ENCODE assay signal across 12 cellular contexts in the genomic region with DNA sequence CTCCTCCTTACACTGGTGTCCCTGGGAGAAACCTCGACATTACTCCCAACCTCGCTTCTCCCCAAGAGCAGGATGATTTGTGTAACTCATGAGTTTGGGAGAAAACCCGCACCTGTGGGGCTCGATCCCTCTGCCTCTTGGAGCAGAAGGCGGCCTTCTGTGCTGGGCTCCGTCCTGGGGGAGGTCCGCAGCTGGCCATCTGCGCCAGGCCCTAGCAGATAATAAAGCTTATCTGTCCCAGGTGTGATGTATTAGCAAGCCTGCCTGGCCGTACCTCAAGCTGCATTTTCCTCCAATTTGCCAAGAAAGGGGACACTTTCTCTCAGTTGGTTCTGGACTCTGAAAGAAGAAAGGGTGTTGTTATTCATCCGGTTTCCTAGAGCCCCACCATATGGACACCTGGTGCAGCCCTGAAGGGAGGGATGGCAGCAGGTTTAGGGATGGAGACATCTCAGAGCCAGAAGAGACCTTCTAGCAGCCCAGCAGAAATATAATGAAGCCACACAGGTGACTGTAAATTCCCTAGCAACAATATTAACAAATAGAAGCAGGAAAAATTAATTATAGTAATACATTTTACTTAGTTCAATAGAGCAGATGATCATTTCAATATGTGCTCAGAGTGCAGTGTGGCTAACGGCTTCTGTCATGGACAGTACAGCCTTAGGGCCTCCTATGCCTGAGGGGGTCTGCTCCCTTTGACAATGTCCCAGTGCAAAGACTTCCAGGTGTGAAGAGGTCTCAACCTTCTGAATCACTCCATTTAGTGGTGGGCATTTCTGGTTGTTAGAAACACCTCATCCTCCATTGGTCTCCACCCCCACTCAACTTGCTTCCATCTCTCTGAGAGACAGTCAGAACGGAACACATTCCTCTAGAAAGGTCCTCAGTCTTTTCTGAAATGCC.
DNase-seq lines count a peak whose midpoint lies in the region; ATAC-seq and TF ChIP-seq lines count a peak whose summit lies in the region.
"Had no signal": no experiment of that assay in that cellular context is flagged by ENCODE, and none has a peak within 500 bp of the region (broad histone marks: within the 10 kb centered on the region; RNA-seq: fewer than 3 reads in every experiment).

No MANE protein-coding gene starts in this region.

- H3K4me3 ChIP-seq in stomach, result no peak overlapping the region
- H3K4me3 ChIP-seq: cardiac muscle cell had no signal

- TF ChIP-seq EP300 in stomach (IDR thresholded peaks at IDR 0.05), result no peak

- no peaks in the 10 kb centered on the region for H3K27me3 ChIP-seq in stomach
- H3K27me3 ChIP-seq: cardiac muscle cell had no signal

- TF ChIP-seq POLR2A in stomach (IDR thresholded peaks at IDR 0.05), result no peak

- DNase-seq in cardiac septum (ENCODE audit: low spot score) (peak; percentile 53), left ventricle myocardium superior (no peak), islet precursor cell (peak; percentile 52), stomach (peak; percentile 20), EL (no peak)
- DNase-seq in stimulated activated naive CD4-positive, alpha-beta T cell (lab: John Stamatoyannopoulos, UW), result no peak
- DNase-seq: NCI-H1930; NK-92 treated with Interleukin-12 subunit alpha and Interleukin-12 subunit beta, amount 100 ng/mL, for 24 hours had no signal

- peak overlapping the region in 4 of 5 donors; percentile 18 to 64 (median 36) for H3K27ac ChIP-seq in stomach
- H3K27ac ChIP-seq: cardiac muscle cell, epithelial cell of prostate had no signal

- TF ChIP-seq CTCF in stomach (IDR thresholded peaks at IDR 0.05), result no peak

- H3K4me1 ChIP-seq in stomach, result peaks cover 0 to 15% (median 8%) of the 10 kb centered on the region in 4 donors

- ATAC-seq in left ventricle myocardium superior (no peak), SK-N-SH treated with all-trans-retinoic acid at 6 μM for 48 hours (no peak; the same call in 2 of the 3 replicates), HG02610 (IDR thresholded peaks at IDR 0.05; ENCODE audit: unreplicated experiment) (no peak)

- H3K36me3 ChIP-seq in stomach, result no peaks in the 10 kb centered on the region
- H3K36me3 ChIP-seq: cardiac muscle cell had no signal

- peaks cover 0 to 7% (median 3%) of the 10 kb centered on the region in 4 donors for H3K9me3 ChIP-seq in stomach

- intact Hi-C loops in cardiac septum (cut with DNase I) (no loop called here), left ventricle myocardium superior (cut with micrococcal nuclease) (no loop called here), stomach (cut with DNase I; ENCODE audit: low total_unique reads) (no loop called here)

- WGBS in stomach, 5 donors, result 70 to 83% (median 78%) methylated on average over 12 of the region's 12 CpGs

TF ChIP-seq in SK-N-SH treated with all-trans-retinoic acid at 6 μM for 48 hours, 23 proteins besides CTCF, POLR2A, EP300 and RAD21:
- TF ChIP-seq ZNF70 (CRISPR knock-in tag; IDR thresholded peaks at IDR 0.05) (peak; percentile 91), SNAI2 (CRISPR knock-in tag; IDR thresholded peaks at IDR 0.05) (no peak), ZNF8 (CRISPR knock-in tag; IDR thresholded peaks at IDR 0.05) (peak; percentile 40; the same call in 1 of the 2 replicates)

Comparison
In these comparisons a context has a peak if more than half of its experiments do, and no peak if none do; other contexts are left out.
1. DNase-seq: peak in cardiac septum (single experiment), islet precursor cell (single experiment) and stomach (single experiment); none in left ventricle myocardium superior (single experiment), EL (single experiment) and stimulated activated naive CD4-positive, alpha-beta T cell (0 of 6).